In the genomic region with DNA sequence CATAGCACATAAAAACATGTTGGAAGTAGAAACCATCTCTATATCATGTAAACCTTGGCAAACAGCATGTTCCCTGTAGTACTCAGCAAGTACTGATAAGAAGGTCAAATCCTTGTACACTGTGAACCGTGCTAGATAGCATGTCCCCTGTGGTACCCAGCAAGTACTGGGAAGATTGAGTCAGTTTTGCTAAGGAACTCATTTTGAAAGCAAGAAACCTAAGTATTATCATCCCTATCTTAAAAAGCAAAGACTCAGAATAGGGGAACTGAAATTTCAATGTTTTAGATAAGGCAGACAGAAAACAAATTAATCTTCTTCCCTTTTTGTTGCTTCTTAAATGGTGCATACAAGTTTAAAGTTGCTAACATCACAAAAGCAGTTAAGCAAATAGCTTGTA, we compare ENCODE assay signal across 12 cellular contexts.
DNase-seq lines count a peak whose midpoint lies in the region; ATAC-seq and TF ChIP-seq lines count a peak whose summit lies in the region.
"Had no signal": no experiment of that assay in that cellular context is flagged by ENCODE, and none has a peak within 500 bp of the region (broad histone marks: within the 10 kb centered on the region; RNA-seq: fewer than 3 reads in every experiment).

No MANE protein-coding gene starts in this region.

- DNase-seq in GM10248 (ENCODE audit: extremely low spot score), result peak; percentile 32
- DNase-seq in stimulated activated CD4-positive, alpha-beta T cell treated with anti-CD3 and anti-CD28 coated beads, Interleukin-2, amount 100 ng/mL, for 48 hours, result no peak
- DNase-seq in central memory CD4-positive, alpha-beta T cell, result no peak
- DNase-seq in natural killer cell treated with Interleukin-12 subunit alpha and Interleukin-12 subunit beta and Interleukin-15 and Interleukin-18, amount 100 ng/mL, for 72 hours (ENCODE audit: low spot score), result no peak
- DNase-seq in sciatic nerve (ENCODE audit: low spot score), result no peak
- DNase-seq: activated T-cell treated with anti-CD3 and anti-CD28 coated beads for 4 hours, caudate nucleus, gastrocnemius medialis had no signal

- CTCF ChIA-PET in GM10248 (lab: Yijun Ruan, JAX), result interaction anchor here (1.4 kb wide), 1 partner anchor 10 kb away, joined by 6 read pairs; no protein-coding TSS in a partner anchor

- H3K27ac Mint-ChIP-seq in natural killer cell treated with Interleukin-12 subunit alpha and Interleukin-12 subunit beta and Interleukin-15 and Interleukin-18, amount 100 ng/mL, for 72 hours, result no peak overlapping the region
- H3K27ac Mint-ChIP-seq: type B pancreatic cell had no signal

- H3K9me3 Mint-ChIP-seq in natural killer cell treated with Interleukin-12 subunit alpha and Interleukin-12 subunit beta and Interleukin-15 and Interleukin-18, amount 100 ng/mL, for 72 hours, result peaks cover 6% of the 10 kb centered on the region
- H3K9me3 Mint-ChIP-seq: type B pancreatic cell had no signal

- POLR2A ChIA-PET in GM10248 (lab: Yijun Ruan, JAX), result no interaction called here

- H3K4me3 Mint-ChIP-seq in natural killer cell treated with Interleukin-12 subunit alpha and Interleukin-12 subunit beta and Interleukin-15 and Interleukin-18, amount 100 ng/mL, for 72 hours, result no peak overlapping the region
- H3K4me3 Mint-ChIP-seq: type B pancreatic cell had no signal

- intact Hi-C loops in sciatic nerve (cut with DNase I), result no loop called here

- no peaks in the 10 kb centered on the region for H3K27me3 Mint-ChIP-seq in natural killer cell treated with Interleukin-12 subunit alpha and Interleukin-12 subunit beta and Interleukin-15 and Interleukin-18, amount 100 ng/mL, for 72 hours

- ATAC-seq in GM19328 (IDR thresholded peaks at IDR 0.05; ENCODE audit: unreplicated experiment), result peak; percentile 94
- ATAC-seq in HG02759 (IDR thresholded peaks at IDR 0.05; ENCODE audit: unreplicated experiment), result peak; percentile 95
- ATAC-seq in HG03460 (IDR thresholded peaks at IDR 0.05; ENCODE audit: unreplicated experiment), result peak; percentile 85
- no peak for ATAC-seq in natural killer cell treated with Interleukin-12 subunit alpha and Interleukin-12 subunit beta and Interleukin-15 and Interleukin-18, amount 100 ng/mL, for 72 hours
- no peak for ATAC-seq in sciatic nerve
- ATAC-seq: gastrocnemius medialis had no signal

- no peaks in the 10 kb centered on the region for H3K4me1 Mint-ChIP-seq in natural killer cell treated with Interleukin-12 subunit alpha and Interleukin-12 subunit beta and Interleukin-15 and Interleukin-18, amount 100 ng/mL, for 72 hours (ENCODE audit: low read depth in 2 of 2)

- H3K36me3 Mint-ChIP-seq in natural killer cell treated with Interleukin-12 subunit alpha and Interleukin-12 subunit beta and Interleukin-15 and Interleukin-18, amount 100 ng/mL, for 72 hours, result no peaks in the 10 kb centered on the region
- H3K36me3 Mint-ChIP-seq: type B pancreatic cell had no signal

- no peak for TF ChIP-seq CTCF in GM10248 (IDR thresholded peaks at IDR 0.05; ENCODE audit: control extremely low read depth, extremely low read depth, low read depth, missing control alignments)

Comparison
In these comparisons a context has a peak if more than half of its experiments do, and no peak if none do; other contexts are left out.
1. ATAC-seq: peak in GM19328 (single experiment), HG02759 (single experiment) and HG03460 (single experiment); none in natural killer cell treated with Interleukin-12 subunit alpha and Interleukin-12 subunit beta and Interleukin-15 and Interleukin-18, amount 100 ng/mL, for 72 hours (0 of 2) and sciatic nerve (single experiment).